ENCODE assay signal across 18 cellular contexts in the genomic region with DNA sequence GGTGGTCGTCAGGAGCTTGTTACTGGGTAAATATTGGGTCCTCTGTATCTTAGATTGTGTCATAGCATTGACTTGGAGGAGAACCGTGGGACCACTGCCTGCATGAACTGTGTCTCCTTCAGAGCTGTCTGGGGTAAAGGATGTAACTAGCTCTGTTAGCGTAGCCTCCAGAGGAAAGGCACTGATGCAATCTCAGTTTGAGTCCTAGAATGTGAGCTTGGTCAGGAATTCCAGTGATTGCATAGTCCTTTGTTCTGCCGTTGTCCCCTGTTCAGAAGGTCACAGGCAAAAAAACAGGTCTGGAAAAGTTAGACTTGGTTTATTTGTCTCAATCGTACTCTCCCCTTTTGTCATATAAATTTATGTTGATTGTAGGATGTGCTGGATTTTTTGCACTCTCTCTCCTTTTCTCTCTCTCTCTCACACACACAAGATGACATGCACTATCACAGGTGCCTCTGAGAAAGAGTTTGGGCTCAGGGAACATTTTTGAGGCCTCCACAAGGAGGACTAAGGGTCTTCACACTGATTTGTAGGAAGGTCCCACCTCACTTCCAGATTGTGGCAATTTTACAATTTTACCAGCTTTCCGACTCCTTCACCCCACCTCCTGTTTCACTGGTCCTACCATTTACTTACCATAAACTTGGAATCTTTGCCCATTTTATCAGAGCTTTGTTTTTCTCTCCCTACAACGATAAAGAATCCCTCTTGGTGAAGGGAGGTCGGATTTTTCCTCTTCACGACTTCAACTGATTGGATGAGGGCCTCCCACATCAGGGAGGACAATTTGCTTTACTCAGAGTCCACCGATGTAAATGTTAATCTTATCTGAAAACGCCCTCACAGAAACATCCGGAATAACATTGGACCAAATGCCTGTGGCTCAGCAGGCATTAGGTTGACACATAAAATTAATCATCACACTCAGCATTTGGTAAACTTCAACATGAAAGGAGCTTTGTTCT. TPM values are rescaled to one million over a fixed set of nuclear protein-coding genes. Genes with fewer than 3 reads are reported as not detected.
DNase-seq lines count a peak whose midpoint lies in the region; ATAC-seq, FAIRE-seq and TF ChIP-seq lines count a peak whose summit lies in the region.
"Had no signal": no experiment of that assay in that cellular context is flagged by ENCODE, and none has a peak within 500 bp of the region (broad histone marks: within the 10 kb centered on the region; RNA-seq: fewer than 3 reads in every experiment).

No MANE protein-coding gene starts in this region.

- H3K9me2 ChIP-seq in hepatocyte (replicated peaks; ENCODE audit: insufficient read depth), result no peaks in the 10 kb centered on the region

- no peak for FAIRE-seq in astrocyte (lab: Jason Lieb, UNC)

- H3K27me3 Mint-ChIP-seq in H9 (ENCODE audit: low read depth) (peaks cover 16% of the 10 kb centered on the region), astrocyte (ENCODE audit: low read depth, unreplicated experiment) (peaks cover 15% of the 10 kb centered on the region)

- DNase-seq in H9, result no peak
- peak; percentile 30 for DNase-seq in astrocyte (ENCODE audit: low read depth)
- peak; percentile 44 for DNase-seq in hepatocyte (ENCODE audit: low spot score)
- peak; percentile 75 to 93 for DNase-seq in trophoblast cell
- DNase-seq in dermis blood vessel endothelial cell, result no peak
- no peak for DNase-seq in NK-92 treated with Interleukin-12 subunit alpha and Interleukin-12 subunit beta, amount 100 ng/mL, for 24 hours (lab: John Stamatoyannopoulos, UW)
- no peak for DNase-seq in DMS153 treated with DMSO at 0.1 percent for 48 hours (lab: John Stamatoyannopoulos, UW; ENCODE audit: unreplicated experiment)
- DNase-seq: activated naive CD4-positive, alpha-beta T cell treated with anti-CD3 and anti-CD28 coated beads for 36 hours; HCEC 1CT; IMR-90; NCI-H1436; NCI-H524; stimulated activated naive B cell treated with anti-CD40 and anti-IgM and Interleukin-4, amounts not matched to agents 10 μg/mL and 1 μg/mL and 100 μg/mL, for 72 hours; T-helper 9 cell had no signal

- no peak overlapping the region for H2BK15ac ChIP-seq in H9 (ENCODE audit: low read depth, low read length)

- H3K27me3 ChIP-seq in H9 (ENCODE audit: insufficient read depth, low read length) (no peaks in the 10 kb centered on the region), astrocyte (ENCODE audit: insufficient read depth, low read length) (peaks cover 2% of the 10 kb centered on the region), hepatocyte (no peaks in the 10 kb centered on the region), trophoblast cell (ENCODE audit: insufficient read depth, low read length) (no peaks in the 10 kb centered on the region)

- H2AFZ ChIP-seq in H9 (ENCODE audit: low read length) (no peak overlapping the region), astrocyte (ENCODE audit: low read depth, low read length) (no peak overlapping the region), hepatocyte (no peak overlapping the region), trophoblast cell (ENCODE audit: insufficient read depth, low read length, poor library complexity) (no peak overlapping the region)
- H2AFZ ChIP-seq: parathyroid adenoma had no signal

- H3K4me2 ChIP-seq in H9 (ENCODE audit: insufficient read depth, insufficient read length, low read length) (no peak overlapping the region), astrocyte (ENCODE audit: low read length) (peak overlapping the region; percentile 4), hepatocyte (peak overlapping the region; percentile 41), trophoblast cell (ENCODE audit: low read length) (no peak overlapping the region)

- no peaks in the 10 kb centered on the region for H3K79me1 ChIP-seq in H9 (ENCODE audit: insufficient read depth, low read depth, low read length, poor library complexity, severe bottlenecking)
- no peaks in the 10 kb centered on the region for H3K79me1 ChIP-seq in trophoblast cell (ENCODE audit: low read length)

- WGBS in H9 (ENCODE audit: extremely low coverage, insufficient read length, low lambda C conversion rate), result no CpG with 5 or more reads among the region's 12 CpGs
- 17% methylated on average over 12 of the region's 12 CpGs for WGBS in hepatocyte (ENCODE audit: low lambda C conversion rate, missing lambda C conversion rate)
- no CpG with 5 or more reads among the region's 12 CpGs for WGBS in trophoblast cell (ENCODE audit: extremely low coverage, insufficient coverage, insufficient read length)

- H3K14ac ChIP-seq in H9 (ENCODE audit: insufficient read depth, low read length) (peak overlapping the region; percentile 39; the same call in 1 of the 2 replicates), trophoblast cell (ENCODE audit: low read length) (no peak overlapping the region)

- peak overlapping the region; percentile 66 to 83 (median 81); a peak in 6 of 7 replicates for H3K27ac Mint-ChIP-seq in H9
- H3K27ac Mint-ChIP-seq in astrocyte (ENCODE audit: unreplicated experiment), result peak overlapping the region; percentile 13
- H3K27ac Mint-ChIP-seq: activated naive CD4-positive, alpha-beta T cell treated with anti-CD3 and anti-CD28 coated beads for 36 hours; dendritic cell treated with granulocyte-macrophage colony-stimulating factor and Interleukin-4, amounts not matched to agents 40 ng/mL and 50 ng/mL, for 4 days; stimulated activated naive B cell treated with anti-CD40 and anti-IgM and Interleukin-4, amounts not matched to agents 10 μg/mL and 1 μg/mL and 100 μg/mL, for 72 hours had no signal

- H3K36me3 Mint-ChIP-seq in H9 (ENCODE audit: insufficient read depth in 1 of 3, low read depth in 3 of 3) (peaks cover 0 to 4% (median 2%) of the 10 kb centered on the region in 3 experiments; a peak in 4 of 7 replicates), astrocyte (ENCODE audit: low read depth, unreplicated experiment) (no peaks in the 10 kb centered on the region)

- TF ChIP-seq CTCF in H9 (conservative IDR thresholded peaks at IDR 0.05) (no peak), astrocyte (IDR thresholded peaks at IDR 0.05; ENCODE audit: insufficient read depth, low read depth, low read length) (no peak), hepatocyte (IDR thresholded peaks at IDR 0.05; ENCODE audit: poor library complexity) (no peak)

- H3K4ac ChIP-seq in H9 (ENCODE audit: low read depth, low read length), result no peak overlapping the region
- no peak overlapping the region for H3K4ac ChIP-seq in trophoblast cell (ENCODE audit: low read depth, low read length)

- H3K4me3 ChIP-seq in astrocyte (ENCODE audit: insufficient read depth, low read depth, low read length) (no peak overlapping the region), hepatocyte (no peak overlapping the region), trophoblast cell (ENCODE audit: low read depth, low read length) (no peak overlapping the region)

- H4K5ac ChIP-seq in H9 (ENCODE audit: insufficient read length, low read depth, low read length), result no peak overlapping the region

- H3K79me2 ChIP-seq in H9 (ENCODE audit: insufficient read depth, low read length) (no peaks in the 10 kb centered on the region), astrocyte (ENCODE audit: insufficient read depth, low read length) (no peaks in the 10 kb centered on the region), hepatocyte (no peaks in the 10 kb centered on the region), trophoblast cell (ENCODE audit: control insufficient read depth, insufficient read depth, low read length, poor library complexity) (no peaks in the 10 kb centered on the region)
- H3K79me2 ChIP-seq: parathyroid adenoma had no signal

- H3K27ac ChIP-seq in H9 (ENCODE audit: insufficient read length, low read depth, low read length) (peak overlapping the region; percentile 14), astrocyte (ENCODE audit: low read depth, low read length) (peak overlapping the region; percentile 40), hepatocyte (peak overlapping the region; percentile 76), trophoblast cell (ENCODE audit: low read depth, low read length) (no peak overlapping the region)
- H3K27ac ChIP-seq: parathyroid adenoma had no signal

- H3K56ac ChIP-seq in H9 (ENCODE audit: insufficient read length, low read depth, low read length), result no peak overlapping the region

- H3K23ac ChIP-seq in H9 (ENCODE audit: insufficient read length, low read depth, low read length) (no peak overlapping the region), trophoblast cell (ENCODE audit: low read length) (no peak overlapping the region)

- H3K36me3 ChIP-seq in astrocyte (ENCODE audit: insufficient read depth, low read length), result no peaks in the 10 kb centered on the region
- no peaks in the 10 kb centered on the region for H3K36me3 ChIP-seq in hepatocyte (replicated peaks; ENCODE audit: insufficient read depth, low read depth)
- no peaks in the 10 kb centered on the region for H3K36me3 ChIP-seq in trophoblast cell (ENCODE audit: control insufficient read depth in 1 of 2, insufficient read depth in 2 of 2, low read length in 2 of 2)

- H3K18ac ChIP-seq in H9 (ENCODE audit: insufficient read length, low read depth, low read length) (peak overlapping the region; percentile 70), trophoblast cell (ENCODE audit: low read length) (no peak overlapping the region)

- no peak overlapping the region; a peak in 1 of 5 replicates for H3K4me3 Mint-ChIP-seq in H9
- no peak overlapping the region for H3K4me3 Mint-ChIP-seq in astrocyte (ENCODE audit: unreplicated experiment)
- H3K4me3 Mint-ChIP-seq: activated naive CD4-positive, alpha-beta T cell treated with anti-CD3 and anti-CD28 coated beads for 36 hours; dendritic cell treated with granulocyte-macrophage colony-stimulating factor and Interleukin-4, amounts not matched to agents 40 ng/mL and 50 ng/mL, for 4 days; stimulated activated naive B cell treated with anti-CD40 and anti-IgM and Interleukin-4, amounts not matched to agents 10 μg/mL and 1 μg/mL and 100 μg/mL, for 72 hours had no signal

- peaks cover 9% of the 10 kb centered on the region; the same call in 1 of the 2 replicates for H3K4me1 ChIP-seq in H9 (ENCODE audit: insufficient read depth, low read length)
- H3K4me1 ChIP-seq in astrocyte (ENCODE audit: insufficient read depth, low read length), result no peaks in the 10 kb centered on the region
- peaks cover 17% of the 10 kb centered on the region for H3K4me1 ChIP-seq in hepatocyte (ENCODE audit: insufficient read depth)
- H3K4me1 ChIP-seq in trophoblast cell (ENCODE audit: control insufficient read depth in 1 of 2, insufficient read depth in 2 of 2, low read length in 2 of 2), result peaks cover 4 to 6% of the 10 kb centered on the region in 2 experiments
- H3K4me1 ChIP-seq: parathyroid adenoma had no signal

- H2BK120ac ChIP-seq in H9 (ENCODE audit: low read depth, low read length, poor library complexity, severe bottlenecking), result peak overlapping the region; percentile 67
- H2BK120ac ChIP-seq in trophoblast cell (ENCODE audit: insufficient read depth, low read length, poor library complexity), result no peak overlapping the region

- H4K91ac ChIP-seq in H9 (ENCODE audit: insufficient read length, low read depth, low read length), result no peak overlapping the region
- no peak overlapping the region for H4K91ac ChIP-seq in trophoblast cell (ENCODE audit: low read depth, low read length)

- H2BK5ac ChIP-seq in H9 (ENCODE audit: insufficient read length, low read length) (no peak overlapping the region), trophoblast cell (ENCODE audit: low read depth, low read length, poor library complexity) (no peak overlapping the region)

- H3T11ph ChIP-seq in H9 (ENCODE audit: low read length), result no peak overlapping the region

- H4K8ac ChIP-seq in H9 (replicated peaks; ENCODE audit: insufficient read length, low read depth, low read length) (no peak overlapping the region), trophoblast cell (ENCODE audit: low read depth, low read length) (no peak overlapping the region)

- H3K4me1 Mint-ChIP-seq in H9 (peaks cover 21 to 24% of the 10 kb centered on the region in 2 experiments), astrocyte (ENCODE audit: low read depth, unreplicated experiment) (peaks cover 6% of the 10 kb centered on the region)
- H3K4me1 Mint-ChIP-seq: stimulated activated naive B cell treated with anti-CD40 and anti-IgM and Interleukin-4, amounts not matched to agents 10 μg/mL and 1 μg/mL and 100 μg/mL, for 72 hours had no signal

- H2AK5ac ChIP-seq in H9 (ENCODE audit: insufficient read length, low read length) (no peak overlapping the region), trophoblast cell (ENCODE audit: low read length) (no peak overlapping the region)

- H2BK12ac ChIP-seq in H9 (ENCODE audit: insufficient read length, low read depth, low read length), result no peak overlapping the region
- no peak overlapping the region for H2BK12ac ChIP-seq in trophoblast cell (ENCODE audit: low read length)

- H4K20me1 ChIP-seq in H9 (ENCODE audit: control insufficient read depth, insufficient read depth, insufficient read length) (no peaks in the 10 kb centered on the region), astrocyte (ENCODE audit: insufficient read depth, low read length) (no peaks in the 10 kb centered on the region), hepatocyte (ENCODE audit: insufficient read depth, poor library complexity, severe bottlenecking) (no peaks in the 10 kb centered on the region)

- no peak overlapping the region for H3K9ac ChIP-seq in H9 (ENCODE audit: extremely low read depth, insufficient read length, low read length)
- H3K9ac ChIP-seq in astrocyte (ENCODE audit: low read length), result no peak overlapping the region
- H3K9ac ChIP-seq in trophoblast cell (ENCODE audit: low read length), result no peak overlapping the region
- H3K9ac ChIP-seq: parathyroid adenoma had no signal

- no peaks in the 10 kb centered on the region for H3K23me2 ChIP-seq in H9 (ENCODE audit: insufficient read length, low read depth, low read length, poor library complexity, severe bottlenecking)

- H3K9me3 ChIP-seq in H9 (ENCODE audit: control insufficient read depth, low read depth, low read length) (no peaks in the 10 kb centered on the region), astrocyte (ENCODE audit: insufficient read depth, low read depth, low read length) (no peaks in the 10 kb centered on the region), hepatocyte (ENCODE audit: low read depth) (no peaks in the 10 kb centered on the region), trophoblast cell (ENCODE audit: insufficient read depth, low read depth, low read length) (no peaks in the 10 kb centered on the region)

- H3K9me3 Mint-ChIP-seq in H9 (peaks cover 3 to 7% of the 10 kb centered on the region in 2 experiments; a peak in 4 of 5 replicates), astrocyte (ENCODE audit: unreplicated experiment) (peaks cover 3% of the 10 kb centered on the region)
- H3K9me3 Mint-ChIP-seq: dendritic cell treated with granulocyte-macrophage colony-stimulating factor and Interleukin-4, amounts not matched to agents 40 ng/mL and 50 ng/mL, for 4 days had no signal

- H4K12ac ChIP-seq in trophoblast cell (ENCODE audit: low read depth, low read length), result no peak overlapping the region

- peak overlapping the region; percentile 50 for H2BK20ac ChIP-seq in H9 (ENCODE audit: low read depth, low read length, poor library complexity, severe bottlenecking)

- ATAC-seq in GM21423 (IDR thresholded peaks at IDR 0.05; ENCODE audit: unreplicated experiment), result no peak
- ATAC-seq: stimulated activated naive B cell treated with anti-CD40 and anti-IgM and Interleukin-4, amounts not matched to agents 10 μg/mL and 1 μg/mL and 100 μg/mL, for 72 hours had no signal

RNA-seq across cellular contexts. Expression of gene DACT2, which starts 7.0 kb away (rescaled TPM):
- total RNA-seq in H9 (2021) (1.6 and 1.8 TPM in 2 replicates), astrocyte (0.20 TPM in 1 of 2 replicates, not detected in the other), hepatocyte (8.2 and 9.2 TPM in 2 replicates), dermis blood vessel endothelial cell (not detected in 2 replicates)
- 7.4 and 8.8 TPM in 2 replicates for polyA plus RNA-seq in hepatocyte
- polyA plus RNA-seq in trophoblast cell (2013), result 30.3 and 30.7 TPM in 2 replicates
- total RNA-seq: activated CD8-positive, alpha-beta memory T cell treated with anti-CD3 and anti-CD28 coated beads for 36 hours; activated naive CD4-positive, alpha-beta T cell treated with anti-CD3 and anti-CD28 coated beads for 36 hours; IMR-90 had no signal
- polyA plus RNA-seq: IMR-90 had no signal

Comparison
In these comparisons a context has a peak if more than half of its experiments do, and no peak if none do; other contexts are left out.
1. DNase-seq: peak in astrocyte (single experiment), hepatocyte (single experiment) and trophoblast cell (2 of 2); none in H9 (single experiment), dermis blood vessel endothelial cell (single experiment), NK-92 treated with Interleukin-12 subunit alpha and Interleukin-12 subunit beta, amount 100 ng/mL, for 24 hours (single experiment) and DMS153 treated with DMSO at 0.1 percent for 48 hours (single experiment).
2. H3K4me2 ChIP-seq: peak in astrocyte (single experiment) and hepatocyte (single experiment); none in H9 (single experiment) and trophoblast cell (single experiment).